Comparison of ENCODE assay signal across 1 cellular context in genomic region chr12:68805592-68806120, GRCh38.
TF ChIP-seq lines count a peak whose summit lies in the region.

No MANE protein-coding gene starts in this region.

TF ChIP-seq in IMR-90, 13 proteins besides CTCF, POLR2A, EP300 and RAD21:
- TF ChIP-seq MAZ (IDR thresholded peaks at IDR 0.05; ENCODE audit: borderline replicate concordance, low read depth, low read length) (no peak), CHD1 (IDR thresholded peaks at IDR 0.05; ENCODE audit: low read depth, low read length) (no peak), RCOR1 (IDR thresholded peaks at IDR 0.05; ENCODE audit: insufficient replicate concordance, low read length) (no peak), FOS (IDR thresholded peaks at IDR 0.05; ENCODE audit: low read depth, low read length) (no peak), CEBPB (IDR thresholded peaks at IDR 0.05; ENCODE audit: low read depth, low read length) (no peak), RFX5 (IDR thresholded peaks at IDR 0.05; ENCODE audit: low read depth, low read length) (no peak), MAFK (IDR thresholded peaks at IDR 0.05; ENCODE audit: low read depth, low read length) (no peak), NFE2L2 (IDR thresholded peaks at IDR 0.05; ENCODE audit: low read depth, low read length) (no peak), MXI1 (IDR thresholded peaks at IDR 0.05; ENCODE audit: borderline replicate concordance, low read depth, low read length) (no peak), BHLHE40 (IDR thresholded peaks at IDR 0.05; ENCODE audit: low read depth, low read length) (no peak), SMC3 (IDR thresholded peaks at IDR 0.05; ENCODE audit: low read depth, low read length) (no peak), ELK1 (IDR thresholded peaks at IDR 0.05; ENCODE audit: borderline replicate concordance, low read depth, low read length) (no peak), USF2 (IDR thresholded peaks at IDR 0.05; ENCODE audit: low read depth, low read length) (no peak)
